In genomic region chr2:195535911-195536522, GRCh38 we compare ENCODE assay signal across 9 cellular contexts.
DNase-seq lines count a peak whose midpoint lies in the region; ATAC-seq and TF ChIP-seq lines count a peak whose summit lies in the region.
"Had no signal": no experiment of that assay in that cellular context is flagged by ENCODE, and none has a peak within 500 bp of the region (broad histone marks: within the 10 kb centered on the region; RNA-seq: fewer than 3 reads in every experiment).

No MANE protein-coding gene starts in this region.

- ATAC-seq in GM18508 (IDR thresholded peaks at IDR 0.05; ENCODE audit: insufficient read depth, unreplicated experiment) (peak; percentile 86), HG02870 (IDR thresholded peaks at IDR 0.05; ENCODE audit: unreplicated experiment) (peak; percentile 91), gastrocnemius medialis (no peak)

- H3K9me2 ChIP-seq in OCI-LY7 (ENCODE audit: insufficient read depth, low read length), result no peaks in the 10 kb centered on the region

- H3K4me3 ChIP-seq in OCI-LY7 (ENCODE audit: low read depth, low read length, poor library complexity, severe bottlenecking), result no peak overlapping the region
- H3K4me3 ChIP-seq in gastrocnemius medialis, result no peak overlapping the region
- H3K4me3 ChIP-seq in BE2C (ENCODE audit: low read depth, low read length), result no peak overlapping the region
- H3K4me3 ChIP-seq: skin epidermis had no signal

- no peak overlapping the region for H3K27ac Mint-ChIP-seq in type B pancreatic cell

- in situ Hi-C loops in gastrocnemius medialis (cut with MboI; ENCODE audit: low sequenced_read_pairs in 4 of 4), result no loop called here

- H3K27me3 ChIP-seq in gastrocnemius medialis, result no peaks in the 10 kb centered on the region
- no peaks in the 10 kb centered on the region for H3K27me3 ChIP-seq in BE2C

- CTCF ChIA-PET in OCI-LY7 (lab: Charles Lee; ENCODE audit: unreplicated experiment), result interaction anchor here (0.6 kb wide), 1 partner anchor 121 kb away, joined by 3 read pairs; the partner anchor contains the start of gene SLC39A10

- H3K9me3 ChIP-seq in OCI-LY7 (ENCODE audit: low read length) (no peaks in the 10 kb centered on the region), gastrocnemius medialis (no peaks in the 10 kb centered on the region), BE2C (no peaks in the 10 kb centered on the region)

- H3K27me3 Mint-ChIP-seq in type B pancreatic cell, result peaks cover 28% of the 10 kb centered on the region

- H3K79me2 ChIP-seq in OCI-LY7 (ENCODE audit: insufficient read depth, low read depth, low read length), result no peaks in the 10 kb centered on the region

- H3K4me2 ChIP-seq in OCI-LY7 (ENCODE audit: low read length), result no peak overlapping the region; the same call in 1 of the 2 replicates

- TF ChIP-seq CTCF in OCI-LY7 (conservative IDR thresholded peaks at IDR 0.05; ENCODE audit: low read length) (no peak), gastrocnemius medialis (IDR thresholded peaks at IDR 0.05 in 4 of 5, conservative IDR thresholded peaks at IDR 0.05 in 1 of 5) (no peak), BE2C (IDR thresholded peaks at IDR 0.05; ENCODE audit: low read depth, low read length) (no peak), type B pancreatic cell (conservative IDR thresholded peaks at IDR 0.05) (no peak)

- no TSS peak for BruUV-seq in OCI-LY7 (replicated peaks; lab: Mats Ljungman, UMichigan)

- no peak for TF ChIP-seq POLR2A in gastrocnemius medialis (IDR thresholded peaks at IDR 0.05)

- H3K27ac ChIP-seq in OCI-LY7 (ENCODE audit: low read depth, low read length, poor library complexity, severe bottlenecking) (no peak overlapping the region), gastrocnemius medialis (no peak overlapping the region)

- DNase-seq in OCI-LY7 (ENCODE audit: low spot score) (peak; percentile 36), gastrocnemius medialis (peak; percentile 28 to 30), BE2C (no peak), AG08396 (ENCODE audit: low spot score) (no peak), type B pancreatic cell (ENCODE audit: extremely low spot score, unreplicated experiment) (no peak)
- peak; percentile 18 to 39 for DNase-seq in activated T-helper 1 cell treated with anti-CD3 and anti-CD28 coated beads, Interleukin-2, amount 50 U/mL, for 16 hours (ENCODE audit: low read depth in 1 of 2, low spot score in 1 of 2)

- no peaks in the 10 kb centered on the region for H3K36me3 Mint-ChIP-seq in type B pancreatic cell

- intact Hi-C loops in OCI-LY7 (cut with micrococcal nuclease; ENCODE audit: unreplicated experiment) (no loop called here), gastrocnemius medialis (cut with DNase I; ENCODE audit: low total_unique reads) (no loop called here)

- POLR2A ChIA-PET in OCI-LY7 (lab: Charles Lee), result interaction anchor here (0.7 to 2.7 kb wide), 10 partner anchors 8 to 174 kb away, joined by 3 to 17 read pairs (median 4); no protein-coding TSS in a partner anchor

- no peaks in the 10 kb centered on the region for H3K9me3 Mint-ChIP-seq in type B pancreatic cell

- H3K4me1 ChIP-seq in OCI-LY7 (ENCODE audit: insufficient read depth, low read length, poor library complexity, severe bottlenecking) (peaks cover 55% of the 10 kb centered on the region), gastrocnemius medialis (peaks cover 4 to 7% of the 10 kb centered on the region in 2 donors), BE2C (peaks cover 26% of the 10 kb centered on the region)

- peaks cover 12% of the 10 kb centered on the region for H3K4me1 Mint-ChIP-seq in type B pancreatic cell (ENCODE audit: unreplicated experiment)

- H4K20me1 ChIP-seq in OCI-LY7 (ENCODE audit: insufficient read depth, low read length), result no peaks in the 10 kb centered on the region

- no peaks in the 10 kb centered on the region for H3K36me3 ChIP-seq in OCI-LY7 (ENCODE audit: insufficient read depth, low read length)
- H3K36me3 ChIP-seq in gastrocnemius medialis, result no peaks in the 10 kb centered on the region
- H3K36me3 ChIP-seq in BE2C, result no peaks in the 10 kb centered on the region

- H3K4me3 Mint-ChIP-seq in type B pancreatic cell, result no peak overlapping the region

- peak overlapping the region; percentile 73; the same call in 1 of the 2 replicates for H2AFZ ChIP-seq in OCI-LY7 (ENCODE audit: low read length)

Comparison
In these comparisons a context has a peak if more than half of its experiments do, and no peak if none do; other contexts are left out.
1. ATAC-seq: peak in GM18508 (single experiment) and HG02870 (single experiment); none in gastrocnemius medialis (0 of 2).
2. DNase-seq: peak in OCI-LY7 (single experiment), activated T-helper 1 cell treated with anti-CD3 and anti-CD28 coated beads, Interleukin-2, amount 50 U/mL, for 16 hours (2 of 2) and gastrocnemius medialis (2 of 2); none in BE2C (single experiment), AG08396 (single experiment) and type B pancreatic cell (single experiment).